In the genomic region with DNA sequence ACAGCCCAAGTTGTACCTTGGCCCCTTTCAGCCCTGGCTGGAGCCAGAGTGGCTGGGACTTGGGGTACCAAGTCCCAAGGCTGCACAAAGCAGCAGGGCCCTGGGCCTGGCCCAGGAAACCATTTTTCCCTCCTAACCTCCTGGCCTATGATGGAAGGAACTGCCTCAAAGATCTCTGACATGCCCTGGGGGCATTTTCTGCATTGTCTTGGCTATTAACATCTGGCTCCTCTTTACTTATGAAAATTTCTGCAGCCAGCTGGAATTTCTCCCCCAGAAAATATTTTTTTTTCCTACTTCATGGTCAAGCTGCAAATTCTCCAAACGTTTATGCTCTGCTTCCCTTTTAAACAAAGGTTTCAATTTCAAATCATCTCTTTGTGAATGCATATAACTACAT, we compare ENCODE assay signal across 19 cellular contexts.
"Had no signal": no experiment of that assay in that cellular context is flagged by ENCODE, and none has a peak within 500 bp of the region (broad histone marks: within the 10 kb centered on the region; RNA-seq: fewer than 3 reads in every experiment).

No MANE protein-coding gene starts in this region.

- H3K4me3 ChIP-seq: hepatocyte, left ventricle myocardium inferior, lower lobe of right lung, neural progenitor cell, ovary, right atrium auricular region, sigmoid colon, skin epidermis, thoracic aorta had no signal

- H3K9ac ChIP-seq: neural progenitor cell had no signal

- H3K4me1 ChIP-seq: foreskin keratinocyte, left ventricle myocardium inferior, lower lobe of right lung, right atrium auricular region, sigmoid colon had no signal

- ATAC-seq: foreskin keratinocyte; left cardiac atrium; lower lobe of right lung; natural killer cell treated with Interleukin-12 subunit alpha and Interleukin-12 subunit beta and Interleukin-15 and Interleukin-18, amount 100 ng/mL, for 72 hours; stimulated activated naive B cell treated with anti-CD40 and anti-IgM and Interleukin-4, amounts not matched to agents 10 μg/mL and 1 μg/mL and 100 μg/mL, for 72 hours; stimulated activated naive CD8-positive, alpha-beta T cell treated with anti-CD3 and anti-CD28 coated beads, Interleukin-15, amount 100 ng/mL, for 72 hours had no signal

- DNase-seq: head of caudate nucleus; kidney; left cardiac atrium; left ventricle myocardium inferior; lower lobe of right lung; nucleus accumbens; ovary; sigmoid colon; stimulated activated CD4-positive, alpha-beta T cell treated with anti-CD3 and anti-CD28 coated beads, Interleukin-2, amount 100 ng/mL, for 24 hours; stimulated activated CD4-positive, alpha-beta T cell treated with anti-CD3 and anti-CD28 coated beads, Interleukin-4, amount 100 ng/mL, for 4 hours; stimulated activated naive B cell treated with anti-CD40 and anti-IgM and Interleukin-4, amounts not matched to agents 10 μg/mL and 1 μg/mL and 100 μg/mL, for 72 hours; stimulated activated naive CD8-positive, alpha-beta T cell treated with anti-CD3 and anti-CD28 coated beads, Interleukin-15, amount 100 ng/mL, for 72 hours had no signal

- H3K36me3 ChIP-seq: left ventricle myocardium inferior, lower lobe of right lung, neural progenitor cell, ovary, right atrium auricular region, sigmoid colon, thoracic aorta had no signal

- H3K9me3 ChIP-seq: left ventricle myocardium inferior, lower lobe of right lung, ovary, right atrium auricular region, sigmoid colon, thoracic aorta had no signal

- H3K27me3 ChIP-seq: foreskin keratinocyte, hepatocyte, neural progenitor cell, ovary, right atrium auricular region, sigmoid colon had no signal
